In the genomic region with DNA sequence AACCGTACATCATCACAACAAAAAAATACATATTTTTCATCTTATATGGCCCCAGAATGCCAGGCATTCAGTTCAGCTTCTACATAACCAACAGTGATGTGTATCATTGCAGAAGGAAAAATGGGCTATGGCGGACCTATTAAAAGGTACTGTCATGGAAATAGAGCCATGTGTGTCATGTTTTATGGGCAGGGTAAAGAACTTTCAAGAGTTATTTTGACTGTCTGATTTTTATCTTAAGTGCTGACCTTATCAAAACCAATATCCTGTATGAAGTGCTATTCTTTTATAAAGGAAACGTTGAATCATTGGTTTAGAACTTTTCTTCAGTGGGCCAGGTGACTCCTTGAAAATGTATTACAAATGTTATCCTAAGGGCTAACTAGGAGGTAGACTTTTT, we compare ENCODE assay signal across 1 cellular context.
TF ChIP-seq lines count a peak whose summit lies in the region.

No MANE protein-coding gene starts in this region.

TF ChIP-seq in HepG2, 621 proteins besides CTCF, POLR2A, EP300 and RAD21:
- no peak for TF ChIP-seq ZNF282 (IDR thresholded peaks at IDR 0.05; ENCODE audit: partially characterized antibody)
- no peak for TF ChIP-seq SMYD3 (CRISPR knock-in tag; IDR thresholded peaks at IDR 0.05)
- TF ChIP-seq, protein P1, sequence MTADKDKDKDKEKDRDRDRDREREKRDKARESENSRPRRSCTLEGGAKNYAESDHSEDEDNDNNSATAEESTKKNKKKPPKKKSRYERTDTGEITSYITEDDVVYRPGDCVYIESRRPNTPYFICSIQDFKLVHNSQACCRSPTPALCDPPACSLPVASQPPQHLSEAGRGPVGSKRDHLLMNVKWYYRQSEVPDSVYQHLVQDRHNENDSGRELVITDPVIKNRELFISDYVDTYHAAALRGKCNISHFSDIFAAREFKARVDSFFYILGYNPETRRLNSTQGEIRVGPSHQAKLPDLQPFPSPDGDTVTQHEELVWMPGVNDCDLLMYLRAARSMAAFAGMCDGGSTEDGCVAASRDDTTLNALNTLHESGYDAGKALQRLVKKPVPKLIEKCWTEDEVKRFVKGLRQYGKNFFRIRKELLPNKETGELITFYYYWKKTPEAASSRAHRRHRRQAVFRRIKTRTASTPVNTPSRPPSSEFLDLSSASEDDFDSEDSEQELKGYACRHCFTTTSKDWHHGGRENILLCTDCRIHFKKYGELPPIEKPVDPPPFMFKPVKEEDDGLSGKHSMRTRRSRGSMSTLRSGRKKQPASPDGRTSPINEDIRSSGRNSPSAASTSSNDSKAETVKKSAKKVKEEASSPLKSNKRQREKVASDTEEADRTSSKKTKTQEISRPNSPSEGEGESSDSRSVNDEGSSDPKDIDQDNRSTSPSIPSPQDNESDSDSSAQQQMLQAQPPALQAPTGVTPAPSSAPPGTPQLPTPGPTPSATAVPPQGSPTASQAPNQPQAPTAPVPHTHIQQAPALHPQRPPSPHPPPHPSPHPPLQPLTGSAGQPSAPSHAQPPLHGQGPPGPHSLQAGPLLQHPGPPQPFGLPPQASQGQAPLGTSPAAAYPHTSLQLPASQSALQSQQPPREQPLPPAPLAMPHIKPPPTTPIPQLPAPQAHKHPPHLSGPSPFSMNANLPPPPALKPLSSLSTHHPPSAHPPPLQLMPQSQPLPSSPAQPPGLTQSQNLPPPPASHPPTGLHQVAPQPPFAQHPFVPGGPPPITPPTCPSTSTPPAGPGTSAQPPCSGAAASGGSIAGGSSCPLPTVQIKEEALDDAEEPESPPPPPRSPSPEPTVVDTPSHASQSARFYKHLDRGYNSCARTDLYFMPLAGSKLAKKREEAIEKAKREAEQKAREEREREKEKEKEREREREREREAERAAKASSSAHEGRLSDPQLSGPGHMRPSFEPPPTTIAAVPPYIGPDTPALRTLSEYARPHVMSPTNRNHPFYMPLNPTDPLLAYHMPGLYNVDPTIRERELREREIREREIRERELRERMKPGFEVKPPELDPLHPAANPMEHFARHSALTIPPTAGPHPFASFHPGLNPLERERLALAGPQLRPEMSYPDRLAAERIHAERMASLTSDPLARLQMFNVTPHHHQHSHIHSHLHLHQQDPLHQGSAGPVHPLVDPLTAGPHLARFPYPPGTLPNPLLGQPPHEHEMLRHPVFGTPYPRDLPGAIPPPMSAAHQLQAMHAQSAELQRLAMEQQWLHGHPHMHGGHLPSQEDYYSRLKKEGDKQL (CRISPR knock-in tag; IDR thresholded peaks at IDR 0.05; ENCODE audit: low read depth) = no peak
- no peak for TF ChIP-seq RFX1 (IDR thresholded peaks at IDR 0.05)
- TF ChIP-seq ZNF777 (CRISPR knock-in tag; IDR thresholded peaks at IDR 0.05) = no peak
- TF ChIP-seq, protein P2, sequence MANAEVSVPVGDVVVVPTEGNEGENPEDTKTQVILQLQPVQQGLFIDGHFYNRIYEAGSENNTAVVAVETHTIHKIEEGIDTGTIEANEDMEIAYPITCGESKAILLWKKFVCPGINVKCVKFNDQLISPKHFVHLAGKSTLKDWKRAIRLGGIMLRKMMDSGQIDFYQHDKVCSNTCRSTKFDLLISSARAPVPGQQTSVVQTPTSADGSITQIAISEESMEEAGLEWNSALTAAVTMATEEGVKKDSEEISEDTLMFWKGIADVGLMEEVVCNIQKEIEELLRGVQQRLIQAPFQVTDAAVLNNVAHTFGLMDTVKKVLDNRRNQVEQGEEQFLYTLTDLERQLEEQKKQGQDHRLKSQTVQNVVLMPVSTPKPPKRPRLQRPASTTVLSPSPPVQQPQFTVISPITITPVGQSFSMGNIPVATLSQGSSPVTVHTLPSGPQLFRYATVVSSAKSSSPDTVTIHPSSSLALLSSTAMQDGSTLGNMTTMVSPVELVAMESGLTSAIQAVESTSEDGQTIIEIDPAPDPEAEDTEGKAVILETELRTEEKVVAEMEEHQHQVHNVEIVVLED (CRISPR knock-in tag; IDR thresholded peaks at IDR 0.05; ENCODE audit: borderline replicate concordance) = no peak
- TF ChIP-seq, protein P3, sequence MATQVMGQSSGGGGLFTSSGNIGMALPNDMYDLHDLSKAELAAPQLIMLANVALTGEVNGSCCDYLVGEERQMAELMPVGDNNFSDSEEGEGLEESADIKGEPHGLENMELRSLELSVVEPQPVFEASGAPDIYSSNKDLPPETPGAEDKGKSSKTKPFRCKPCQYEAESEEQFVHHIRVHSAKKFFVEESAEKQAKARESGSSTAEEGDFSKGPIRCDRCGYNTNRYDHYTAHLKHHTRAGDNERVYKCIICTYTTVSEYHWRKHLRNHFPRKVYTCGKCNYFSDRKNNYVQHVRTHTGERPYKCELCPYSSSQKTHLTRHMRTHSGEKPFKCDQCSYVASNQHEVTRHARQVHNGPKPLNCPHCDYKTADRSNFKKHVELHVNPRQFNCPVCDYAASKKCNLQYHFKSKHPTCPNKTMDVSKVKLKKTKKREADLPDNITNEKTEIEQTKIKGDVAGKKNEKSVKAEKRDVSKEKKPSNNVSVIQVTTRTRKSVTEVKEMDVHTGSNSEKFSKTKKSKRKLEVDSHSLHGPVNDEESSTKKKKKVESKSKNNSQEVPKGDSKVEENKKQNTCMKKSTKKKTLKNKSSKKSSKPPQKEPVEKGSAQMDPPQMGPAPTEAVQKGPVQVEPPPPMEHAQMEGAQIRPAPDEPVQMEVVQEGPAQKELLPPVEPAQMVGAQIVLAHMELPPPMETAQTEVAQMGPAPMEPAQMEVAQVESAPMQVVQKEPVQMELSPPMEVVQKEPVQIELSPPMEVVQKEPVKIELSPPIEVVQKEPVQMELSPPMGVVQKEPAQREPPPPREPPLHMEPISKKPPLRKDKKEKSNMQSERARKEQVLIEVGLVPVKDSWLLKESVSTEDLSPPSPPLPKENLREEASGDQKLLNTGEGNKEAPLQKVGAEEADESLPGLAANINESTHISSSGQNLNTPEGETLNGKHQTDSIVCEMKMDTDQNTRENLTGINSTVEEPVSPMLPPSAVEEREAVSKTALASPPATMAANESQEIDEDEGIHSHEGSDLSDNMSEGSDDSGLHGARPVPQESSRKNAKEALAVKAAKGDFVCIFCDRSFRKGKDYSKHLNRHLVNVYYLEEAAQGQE (IDR thresholded peaks at IDR 0.05; ENCODE audit: borderline replicate concordance in 1 of 2, low read depth in 1 of 2, low read length in 2 of 2) = no peak
- TF ChIP-seq ISX (CRISPR knock-in tag; conservative IDR thresholded peaks at IDR 0.05) = no peak
- TF ChIP-seq RARA (CRISPR knock-in tag; IDR thresholded peaks at IDR 0.05) = no peak
- TF ChIP-seq, protein P4, sequence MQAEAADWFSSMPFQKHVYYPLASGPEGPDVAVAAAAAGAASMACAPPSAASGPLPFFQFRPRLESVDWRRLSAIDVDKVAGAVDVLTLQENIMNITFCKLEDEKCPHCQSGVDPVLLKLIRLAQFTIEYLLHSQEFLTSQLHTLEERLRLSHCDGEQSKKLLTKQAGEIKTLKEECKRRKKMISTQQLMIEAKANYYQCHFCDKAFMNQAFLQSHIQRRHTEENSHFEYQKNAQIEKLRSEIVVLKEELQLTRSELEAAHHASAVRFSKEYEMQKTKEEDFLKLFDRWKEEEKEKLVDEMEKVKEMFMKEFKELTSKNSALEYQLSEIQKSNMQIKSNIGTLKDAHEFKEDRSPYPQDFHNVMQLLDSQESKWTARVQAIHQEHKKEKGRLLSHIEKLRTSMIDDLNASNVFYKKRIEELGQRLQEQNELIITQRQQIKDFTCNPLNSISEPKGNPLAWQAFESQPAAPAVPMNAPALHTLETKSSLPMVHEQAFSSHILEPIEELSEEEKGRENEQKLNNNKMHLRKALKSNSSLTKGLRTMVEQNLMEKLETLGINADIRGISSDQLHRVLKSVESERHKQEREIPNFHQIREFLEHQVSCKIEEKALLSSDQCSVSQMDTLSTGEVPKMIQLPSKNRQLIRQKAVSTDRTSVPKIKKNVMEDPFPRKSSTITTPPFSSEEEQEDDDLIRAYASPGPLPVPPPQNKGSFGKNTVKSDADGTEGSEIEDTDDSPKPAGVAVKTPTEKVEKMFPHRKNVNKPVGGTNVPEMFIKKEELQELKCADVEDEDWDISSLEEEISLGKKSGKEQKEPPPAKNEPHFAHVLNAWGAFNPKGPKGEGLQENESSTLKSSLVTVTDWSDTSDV (CRISPR knock-in tag; IDR thresholded peaks at IDR 0.05) = no peak
- no peak for TF ChIP-seq MED13 (CRISPR knock-in tag; IDR thresholded peaks at IDR 0.05)
- TF ChIP-seq, protein P5, sequence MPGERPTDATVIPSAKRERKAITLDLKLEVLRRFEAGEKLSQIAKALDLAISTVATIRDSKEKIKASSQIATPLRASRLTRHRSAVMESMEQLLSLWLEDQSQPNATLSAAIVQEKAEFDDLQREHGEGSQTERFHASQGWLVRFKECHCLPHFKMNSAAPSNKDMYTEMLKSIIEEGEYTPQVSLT (CRISPR knock-in tag; IDR thresholded peaks at IDR 0.05; ENCODE audit: borderline replicate concordance, low read depth) = no peak
- TF ChIP-seq, protein P6, sequence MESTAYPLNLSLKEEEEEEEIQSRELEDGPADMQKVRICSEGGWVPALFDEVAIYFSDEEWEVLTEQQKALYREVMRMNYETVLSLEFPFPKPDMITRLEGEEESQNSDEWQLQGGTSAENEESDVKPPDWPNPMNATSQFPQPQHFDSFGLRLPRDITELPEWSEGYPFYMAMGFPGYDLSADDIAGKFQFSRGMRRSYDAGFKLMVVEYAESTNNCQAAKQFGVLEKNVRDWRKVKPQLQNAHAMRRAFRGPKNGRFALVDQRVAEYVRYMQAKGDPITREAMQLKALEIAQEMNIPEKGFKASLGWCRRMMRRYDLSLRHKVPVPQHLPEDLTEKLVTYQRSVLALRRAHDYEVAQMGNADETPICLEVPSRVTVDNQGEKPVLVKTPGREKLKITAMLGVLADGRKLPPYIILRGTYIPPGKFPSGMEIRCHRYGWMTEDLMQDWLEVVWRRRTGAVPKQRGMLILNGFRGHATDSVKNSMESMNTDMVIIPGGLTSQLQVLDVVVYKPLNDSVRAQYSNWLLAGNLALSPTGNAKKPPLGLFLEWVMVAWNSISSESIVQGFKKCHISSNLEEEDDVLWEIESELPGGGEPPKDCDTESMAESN (CRISPR knock-in tag; conservative IDR thresholded peaks at IDR 0.05) = no peak
- no peak for TF ChIP-seq KMT2B (CRISPR knock-in tag; IDR thresholded peaks at IDR 0.05)
- no peak for TF ChIP-seq KDM6A (CRISPR knock-in tag; IDR thresholded peaks at IDR 0.05; ENCODE audit: low read depth)
- TF ChIP-seq ZNF468 (CRISPR knock-in tag; IDR thresholded peaks at IDR 0.05) = no peak
- TF ChIP-seq SRSF9 (IDR thresholded peaks at IDR 0.05; ENCODE audit: borderline replicate concordance, insufficient read depth, low read depth, low read length, poor library complexity, severe bottlenecking) = no peak
- TF ChIP-seq, protein P7, sequence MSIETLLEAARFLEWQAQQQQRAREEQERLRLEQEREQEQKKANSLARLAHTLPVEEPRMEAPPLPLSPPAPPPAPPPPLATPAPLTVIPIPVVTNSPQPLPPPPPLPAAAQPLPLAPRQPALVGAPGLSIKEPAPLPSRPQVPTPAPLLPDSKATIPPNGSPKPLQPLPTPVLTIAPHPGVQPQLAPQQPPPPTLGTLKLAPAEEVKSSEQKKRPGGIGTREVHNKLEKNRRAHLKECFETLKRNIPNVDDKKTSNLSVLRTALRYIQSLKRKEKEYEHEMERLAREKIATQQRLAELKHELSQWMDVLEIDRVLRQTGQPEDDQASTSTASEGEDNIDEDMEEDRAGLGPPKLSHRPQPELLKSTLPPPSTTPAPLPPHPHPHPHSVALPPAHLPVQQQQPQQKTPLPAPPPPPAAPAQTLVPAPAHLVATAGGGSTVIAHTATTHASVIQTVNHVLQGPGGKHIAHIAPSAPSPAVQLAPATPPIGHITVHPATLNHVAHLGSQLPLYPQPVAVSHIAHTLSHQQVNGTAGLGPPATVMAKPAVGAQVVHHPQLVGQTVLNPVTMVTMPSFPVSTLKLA (IDR thresholded peaks at IDR 0.05) = no peak
- no peak for TF ChIP-seq ZNF546 (CRISPR knock-in tag; conservative IDR thresholded peaks at IDR 0.05)
- TF ChIP-seq HOXA3 (CRISPR knock-in tag; IDR thresholded peaks at IDR 0.05) = no peak
